In the genomic region with DNA sequence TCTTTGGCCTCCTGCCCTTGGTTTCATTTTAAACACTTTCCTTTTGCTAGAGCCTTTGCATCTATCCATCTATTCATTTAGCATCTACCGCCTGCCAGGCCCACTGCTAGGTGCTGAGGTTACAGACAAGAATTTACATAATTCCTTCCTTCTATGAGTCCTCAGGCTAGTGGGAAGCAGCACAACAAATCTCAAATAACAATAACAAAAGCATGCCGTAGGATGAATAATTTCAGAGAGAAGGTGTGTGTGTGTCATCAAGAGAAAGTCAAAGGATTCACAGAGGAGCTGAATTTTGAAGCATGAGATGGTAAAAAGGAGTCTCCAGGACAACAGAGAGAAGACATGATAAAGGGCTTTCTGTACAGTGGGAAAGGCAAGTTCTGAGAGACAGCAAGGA, we compare ENCODE assay signal across 18 cellular contexts. TPM values are rescaled to one million over a fixed set of nuclear protein-coding genes. Genes with fewer than 3 reads are reported as not detected.
DNase-seq lines count a peak whose midpoint lies in the region; FAIRE-seq and TF ChIP-seq lines count a peak whose summit lies in the region.
"Had no signal": no experiment of that assay in that cellular context is flagged by ENCODE, and none has a peak within 500 bp of the region (broad histone marks: within the 10 kb centered on the region; RNA-seq: fewer than 3 reads in every experiment).

No MANE protein-coding gene starts in this region.

- H3K9me3 ChIP-seq in HAP-1 (no peaks in the 10 kb centered on the region), iPS-20b (ENCODE audit: insufficient read depth, low read depth, low read length) (no peaks in the 10 kb centered on the region)
- H3K9me3 ChIP-seq: BLaER1 treated with 17β-estradiol and CSF1 and Interleukin-3, amounts not matched to agents 10 nM and 100 nM had no signal

- FAIRE-seq in bronchial epithelial cell (lab: Jason Lieb, UNC), result no peak
- FAIRE-seq: GM12878, GM18507, GM19239, K562 had no signal

- DNase-seq in ELR (ENCODE audit: low read depth), result peak; percentile 29
- DNase-seq in HAP-1 (ENCODE audit: low spot score in 2 of 2), result peak; percentile 45 to 77
- peak; percentile 59 for DNase-seq in bronchial epithelial cell (ENCODE audit: low read depth)
- DNase-seq in stimulated activated CD4-positive, alpha-beta T cell treated with anti-CD3 and anti-CD28 coated beads, Interleukin-12 subunit alpha, Interleukin-12 subunit beta, amount 100 ng/mL, for 4 hours, result no peak
- DNase-seq in NCI-H2196 (lab: John Stamatoyannopoulos, UW; ENCODE audit: unreplicated experiment), result no peak
- DNase-seq in NCI-H1105 (lab: John Stamatoyannopoulos, UW), result no peak
- DNase-seq: ACHN; CD4-positive, CD25-positive, alpha-beta regulatory T cell; DMS53 had no signal

- H3K27ac ChIP-seq in iPS-20b (ENCODE audit: low read length), result no peak overlapping the region
- H3K27ac ChIP-seq: BLaER1 treated with 17β-estradiol and CSF1 and Interleukin-3, amounts not matched to agents 10 nM and 100 nM; HL-60 had no signal

- H3K9ac ChIP-seq in iPS-20b (ENCODE audit: low read depth, low read length), result no peak overlapping the region
- H3K9ac ChIP-seq: BLaER1 treated with 17β-estradiol and CSF1 and Interleukin-3, amounts not matched to agents 10 nM and 100 nM had no signal

- H3K27me3 ChIP-seq in HAP-1 (ENCODE audit: low read depth), result no peaks in the 10 kb centered on the region
- no peaks in the 10 kb centered on the region for H3K27me3 ChIP-seq in bronchial epithelial cell (ENCODE audit: control insufficient read depth, insufficient read depth, low read length)
- peaks cover 27% of the 10 kb centered on the region for H3K27me3 ChIP-seq in iPS-20b (ENCODE audit: insufficient read depth, low read length)
- H3K27me3 ChIP-seq: BLaER1 treated with 17β-estradiol and CSF1 and Interleukin-3, amounts not matched to agents 10 nM and 100 nM had no signal

- H3K4me3 ChIP-seq in HAP-1, result no peak overlapping the region
- H3K4me3 ChIP-seq in bronchial epithelial cell (ENCODE audit: low read depth, low read length), result no peak overlapping the region
- peak overlapping the region; percentile 1; the same call in 1 of the 2 replicates for H3K4me3 ChIP-seq in iPS-20b (ENCODE audit: low read length)
- H3K4me3 ChIP-seq: BLaER1 treated with 17β-estradiol and CSF1 and Interleukin-3, amounts not matched to agents 10 nM and 100 nM; GM12878; K562 had no signal

- TF ChIP-seq CTCF in bronchial epithelial cell (IDR thresholded peaks at IDR 0.05; ENCODE audit: insufficient read depth, low read length, severe bottlenecking), result no peak

- H3K36me3 ChIP-seq in HAP-1 (replicated peaks) (no peaks in the 10 kb centered on the region), bronchial epithelial cell (ENCODE audit: control insufficient read depth, insufficient read depth, low read length) (no peaks in the 10 kb centered on the region), iPS-20b (ENCODE audit: insufficient read depth, low read depth, low read length) (no peaks in the 10 kb centered on the region)
- H3K36me3 ChIP-seq: BLaER1 treated with 17β-estradiol and CSF1 and Interleukin-3, amounts not matched to agents 10 nM and 100 nM had no signal

- in situ Hi-C loops in HAP-1 (cut with MboI; ENCODE audit: low sequenced_read_pairs), result loop anchor here (25.0 kb wide), 1 partner anchor 375 kb away; the partner anchor contains the start of gene NLK

- H3K4me1 ChIP-seq in HAP-1 (peaks cover 15% of the 10 kb centered on the region), iPS-20b (ENCODE audit: insufficient read depth, low read length) (peaks cover 26% of the 10 kb centered on the region)

RNA-seq across cellular contexts. Expression of gene SLC46A1, which starts 6.1 kb away (rescaled TPM):
- 1.9 and 5.0 TPM in 2 replicates for total RNA-seq in bronchial epithelial cell

RNA-seq across cellular contexts. Expression of gene SARM1, which starts 40.6 kb away (rescaled TPM):
- 0.26 and 0.53 TPM in 2 replicates for total RNA-seq in bronchial epithelial cell

RNA-seq across cellular contexts. Expression of gene VTN, which starts 42.0 kb away (rescaled TPM):
- under 0.01 TPM in 2 replicates for total RNA-seq in bronchial epithelial cell
- total RNA-seq: CD4-positive, CD25-positive, alpha-beta regulatory T cell; H4 had no signal

RNA-seq across cellular contexts. Expression of gene SEBOX, which starts 47.1 kb away (rescaled TPM):
- total RNA-seq in bronchial epithelial cell, result not detected in 2 replicates
- total RNA-seq: A172; CD4-positive, CD25-positive, alpha-beta regulatory T cell; GM12878; H4; K562 had no signal

RNA-seq across cellular contexts. Expression of gene POLDIP2, which starts 54.8 kb away (rescaled TPM):
- 59.8 and 67.5 TPM in 2 replicates for total RNA-seq in bronchial epithelial cell

Comparison
In these comparisons a context has a peak if more than half of its experiments do, and no peak if none do; other contexts are left out.
1. DNase-seq: peak in ELR (single experiment), HAP-1 (2 of 2) and bronchial epithelial cell (single experiment); none in stimulated activated CD4-positive, alpha-beta T cell treated with anti-CD3 and anti-CD28 coated beads, Interleukin-12 subunit alpha, Interleukin-12 subunit beta, amount 100 ng/mL, for 4 hours (single experiment), NCI-H2196 (single experiment) and NCI-H1105 (single experiment).